Comparison of ENCODE assay signal across 27 cellular contexts in the genomic region with DNA sequence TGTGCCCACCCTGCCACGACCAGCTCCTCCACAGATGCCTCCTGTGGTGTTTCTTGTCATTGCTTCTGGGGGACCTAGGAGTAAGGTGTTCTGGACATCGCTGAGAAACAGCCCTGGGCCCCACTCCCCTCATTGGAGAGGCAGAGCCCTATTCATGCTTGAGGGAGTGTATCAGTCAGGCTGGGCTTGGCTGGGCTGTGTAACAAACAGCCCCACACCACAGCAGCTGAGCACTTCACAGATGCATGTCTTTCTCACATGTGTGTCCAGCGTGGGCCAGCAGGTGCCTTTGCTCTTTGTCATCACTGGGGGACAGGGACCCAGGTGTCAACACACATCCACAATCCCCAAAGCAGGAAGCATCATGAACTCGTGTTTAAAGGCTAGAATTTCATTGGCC.
"Had no signal": no experiment of that assay in that cellular context is flagged by ENCODE, and none has a peak within 500 bp of the region (broad histone marks: within the 10 kb centered on the region; RNA-seq: fewer than 3 reads in every experiment).

No MANE protein-coding gene starts in this region.

- H3K4me3 ChIP-seq: adrenal gland, body of pancreas, colonic mucosa, heart left ventricle had no signal

- H3K27me3 ChIP-seq: body of pancreas had no signal

- DNase-seq: activated B cell treated with CpG ODN at 0.5 μM for 24 hours; activated CD4-positive, alpha-beta memory T cell treated with anti-CD3 and anti-CD28 coated beads for 36 hours; activated CD4-positive, alpha-beta T cell treated with anti-CD3 and anti-CD28 coated beads for 48 hours; activated CD8-positive, alpha-beta memory T cell treated with anti-CD3 and anti-CD28 coated beads, Interleukin-2, amount 10 ng/mL, durations not matched to agents 7 days and 5 days; activated CD8-positive, alpha-beta memory T cell treated with anti-CD3 and anti-CD28 coated beads, Interleukin-2, amount 50 U/mL, for 4 hours; activated CD8-positive, alpha-beta T cell treated with anti-CD3 and anti-CD28 coated beads, Interleukin-2, amount 10 ng/mL, durations not matched to agents 7 days and 5 days; activated effector memory CD4-positive, alpha-beta T cell treated with anti-CD3 and anti-CD28 coated beads, Interleukin-2, amount 50 U/mL, for 16 hours; activated naive CD4-positive, alpha-beta T cell treated with anti-CD3 and anti-CD28 coated beads for 36 hours; activated naive CD8-positive, alpha-beta T cell treated with anti-CD3 and anti-CD28 coated beads for 36 hours; activated naive CD8-positive, alpha-beta T cell treated with anti-CD3 and anti-CD28 coated beads, Interleukin-2, amount 50 U/mL, for 24 hours; activated T-cell treated with anti-CD3 and anti-CD28 coated beads, Interleukin-2, amount 50 U/mL, for 1 hour; activated T-cell treated with anti-CD3 and anti-CD28 coated beads, Interleukin-2, amount 50 U/mL, for 48 hours; adrenal gland; amygdala; aorta; body of pancreas; cerebellar nuclear complex; colonic mucosa; effector CD8-positive, alpha-beta T cell; foreskin fibroblast; heart left ventricle; T-cell; T1000; WERI-Rb-1 had no signal

- ATAC-seq: activated CD4-positive, CD25-positive, alpha-beta regulatory T cell treated with anti-CD3 and anti-CD28 coated beads, Interleukin-2, amount 50 U/mL, for 24 hours; activated CD8-positive, alpha-beta memory T cell treated with anti-CD3 and anti-CD28 coated beads, Interleukin-2, amount 10 ng/mL, durations not matched to agents 7 days and 5 days; activated CD8-positive, alpha-beta T cell treated with anti-CD3 and anti-CD28 coated beads, Interleukin-2, amount 10 ng/mL, durations not matched to agents 7 days and 5 days; activated naive CD8-positive, alpha-beta T cell treated with anti-CD3 and anti-CD28 coated beads, Interleukin-2, amount 50 U/mL, for 24 hours; body of pancreas; esophagus mucosa; heart left ventricle; T-cell had no signal

- H3K27ac ChIP-seq: adrenal gland, body of pancreas, colonic mucosa, heart left ventricle, WERI-Rb-1 had no signal

- H3K9me3 ChIP-seq: adrenal gland, body of pancreas, colonic mucosa, heart left ventricle had no signal

- FAIRE-seq: frontal cortex had no signal

- H3K36me3 ChIP-seq: adrenal gland, colonic mucosa, heart left ventricle had no signal
